Comparison of ENCODE assay signal across 9 cellular contexts in genomic region chr1:211133393-211133840, GRCh38. TPM values are rescaled to one million over a fixed set of nuclear protein-coding genes. Genes with fewer than 3 reads are reported as not detected.
DNase-seq lines count a peak whose midpoint lies in the region; ATAC-seq, FAIRE-seq and TF ChIP-seq lines count a peak whose summit lies in the region.
"Had no signal": no experiment of that assay in that cellular context is flagged by ENCODE, and none has a peak within 500 bp of the region (broad histone marks: within the 10 kb centered on the region; RNA-seq: fewer than 3 reads in every experiment).

No MANE protein-coding gene starts in this region.

- H3K79me2 ChIP-seq in K562 (ENCODE audit: control insufficient read depth, insufficient read depth, low read length) (no peaks in the 10 kb centered on the region), smooth muscle cell (ENCODE audit: low read depth) (no peaks in the 10 kb centered on the region)

- TF ChIP-seq RAD21 in K562 (CRISPR knock-in tag; conservative IDR thresholded peaks at IDR 0.05 in 1 of 2, IDR thresholded peaks at IDR 0.05 in 1 of 2): no peak

- no peak for ATAC-seq in K562
- ATAC-seq in HG03432 (IDR thresholded peaks at IDR 0.05; ENCODE audit: unreplicated experiment): no peak

- H3F3A ChIP-seq in smooth muscle cell (ENCODE audit: low read depth): no peaks in the 10 kb centered on the region

- peaks cover 12 to 15% of the 10 kb centered on the region in 2 experiments for H3K27me3 ChIP-seq in K562 (ENCODE audit: control insufficient read depth in 2 of 2, insufficient read depth in 2 of 2, low read length in 2 of 2)
- peaks cover 42% of the 10 kb centered on the region for H3K27me3 ChIP-seq in iPS-20b (ENCODE audit: insufficient read depth, low read length)
- peaks cover 53% of the 10 kb centered on the region for H3K27me3 ChIP-seq in smooth muscle cell (ENCODE audit: low read depth)

- H3K27ac ChIP-seq in K562 (ENCODE audit: extremely low read depth, low read depth, low read length) (no peak overlapping the region), iPS-20b (ENCODE audit: low read length) (no peak overlapping the region), smooth muscle cell (ENCODE audit: low read depth) (no peak overlapping the region)

- no peak for TF ChIP-seq EP300 in K562 (IDR thresholded peaks at IDR 0.05; ENCODE audit: low read length)

- no TSS peak for BruUV-seq in K562 (replicated peaks; lab: Mats Ljungman, UMichigan)

- 0 out of 2 replicates have a peak, but pooled peaks cover 3% of the 10 kb centered on the region for H4K20me1 ChIP-seq in K562 (replicated peaks; ENCODE audit: control insufficient read depth, insufficient read depth, low read length)
- H4K20me1 ChIP-seq in smooth muscle cell (ENCODE audit: low read depth): no peaks in the 10 kb centered on the region

- peak; percentile 3 to 18 for DNase-seq in activated CD4-positive, alpha-beta T cell treated with anti-CD3 and anti-CD28 coated beads for 24 hours (ENCODE audit: low read depth in 2 of 2)
- no peak for DNase-seq in activated CD4-positive, alpha-beta T cell treated with anti-CD3 and anti-CD28 coated beads, Interleukin-2, amount 50 U/mL, for 1 hour
- peak; percentile 61 for DNase-seq in NCI-H2227 (lab: John Stamatoyannopoulos, UW; ENCODE audit: unreplicated experiment)
- no peak for DNase-seq in K562 (ENCODE audit: extremely low read depth in 1 of 4, low spot score in 3 of 4)
- no peak for DNase-seq in smooth muscle cell (lab: John Stamatoyannopoulos, UW; ENCODE audit: unreplicated experiment)
- no peak for DNase-seq in COLO829 (ENCODE audit: low spot score)

- H3K4me1 ChIP-seq in K562 (replicated peaks in 1 of 2; ENCODE audit: control insufficient read depth in 2 of 2, insufficient read depth in 2 of 2, low read length in 2 of 2) (peaks cover 0 to 12% of the 10 kb centered on the region in 2 experiments; a peak in 2 of 5 replicates), iPS-20b (ENCODE audit: insufficient read depth, low read length) (0 out of 2 replicates have a peak, but pooled peaks cover 5% of the 10 kb centered on the region), smooth muscle cell (ENCODE audit: low read depth) (no peaks in the 10 kb centered on the region)

- TF ChIP-seq CTCF in K562 (IDR thresholded peaks at IDR 0.05 in 2 of 3, conservative IDR thresholded peaks at IDR 0.05 in 1 of 3; ENCODE audit: insufficient read depth in 2 of 3, low read depth in 1 of 3, low read length in 3 of 3) (no peak), smooth muscle cell (IDR thresholded peaks at IDR 0.05; ENCODE audit: borderline replicate concordance, insufficient read depth, poor library complexity, severe bottlenecking) (no peak)

- H3K36me3 ChIP-seq in K562 (ENCODE audit: control insufficient read depth, insufficient read depth, low read length) (no peaks in the 10 kb centered on the region), iPS-20b (ENCODE audit: insufficient read depth, low read depth, low read length) (no peaks in the 10 kb centered on the region), smooth muscle cell (ENCODE audit: low read depth) (no peaks in the 10 kb centered on the region)

- no peak for TF ChIP-seq POLR2A in K562 (conservative IDR thresholded peaks at IDR 0.05)

- in situ Hi-C loops in K562 (cut with MboI): loop anchor here (10.0 to 25.0 kb wide), 5 partner anchors 539 to 1271 kb away; no protein-coding TSS in a partner anchor

- POLR2A ChIA-PET in K562 (lab: Yijun Ruan, JAX): interaction anchor here (0.6 to 1.1 kb wide), 3 partner anchors 9 to 1305 kb away, joined by 3 read pairs; no protein-coding TSS in a partner anchor

- intact Hi-C loops in K562 (cut with micrococcal nuclease): loop anchor here (5.0 to 10.0 kb wide), 5 partner anchors 126 to 419 kb away; no protein-coding TSS in a partner anchor

- FAIRE-seq in K562 (lab: Jason Lieb, UNC): no peak
- FAIRE-seq: G401.6 had no signal

- H3K4me2 ChIP-seq in K562 (ENCODE audit: insufficient read depth, low read length): peak overlapping the region; percentile 40; the same call in 1 of the 2 replicates
- H3K4me2 ChIP-seq in smooth muscle cell: peak overlapping the region; percentile 94

- no peaks in the 10 kb centered on the region for H3K9me1 ChIP-seq in K562 (ENCODE audit: control insufficient read depth, insufficient read depth, low read length)

- H3K4me3 ChIP-seq in K562: no peak overlapping the region
- H3K4me3 ChIP-seq in iPS-20b (ENCODE audit: low read length): peak overlapping the region; percentile 69
- H3K4me3 ChIP-seq in smooth muscle cell: peak overlapping the region; percentile 54

- CTCF ChIA-PET in K562 (lab: Yijun Ruan, JAX; ENCODE audit: low intra/inter-chr PET ratio): interaction anchor here (0.7 to 3.7 kb wide), 6 partner anchors 10 to 726 kb away, joined by 3 to 26 read pairs (median 10); no protein-coding TSS in a partner anchor

- 31% methylated on average over 26 of the region's 32 CpGs for whole genome bisulfite sequencing in K562 (ENCODE audit: insufficient coverage, low coverage, missing lambda C conversion rate)
- WGBS in smooth muscle cell (ENCODE audit: low lambda C conversion rate): 2% methylated on average over 25 of the region's 32 CpGs

- H3K9me3 ChIP-seq in K562 (replicated peaks; ENCODE audit: control insufficient read depth, insufficient read depth, low read depth, low read length) (no peaks in the 10 kb centered on the region), iPS-20b (ENCODE audit: insufficient read depth, low read depth, low read length) (no peaks in the 10 kb centered on the region), smooth muscle cell (replicated peaks; ENCODE audit: low read depth) (no peaks in the 10 kb centered on the region)

- H3K9ac ChIP-seq in K562 (ENCODE audit: insufficient read depth in 1 of 2, low read depth in 2 of 2, low read length in 2 of 2): peak overlapping the region in 1 of 2 experiments; percentile 77; a peak in 2 of 4 replicates
- H3K9ac ChIP-seq in iPS-20b (ENCODE audit: low read depth, low read length): no peak overlapping the region
- no peak overlapping the region for H3K9ac ChIP-seq in smooth muscle cell (ENCODE audit: low read depth)

- H2AFZ ChIP-seq in K562 (ENCODE audit: low read depth, low read length) (peak overlapping the region; percentile 56), smooth muscle cell (ENCODE audit: low read depth) (peak overlapping the region; percentile 88)

TF ChIP-seq in K562, 482 proteins besides CTCF, POLR2A, EP300 and RAD21 (continues in another document):
- no peak for TF ChIP-seq ETV6 (IDR thresholded peaks at IDR 0.05; ENCODE audit: borderline replicate concordance in 1 of 2, low read depth in 2 of 2, low read length in 1 of 2)
- no peak for TF ChIP-seq ETV6 (CRISPR knock-in tag; IDR thresholded peaks at IDR 0.05; ENCODE audit: borderline replicate concordance)
- TF ChIP-seq CEBPG (CRISPR knock-in tag; IDR thresholded peaks at IDR 0.05): no peak
- no peak for TF ChIP-seq CEBPG (tag; conservative IDR thresholded peaks at IDR 0.05 in 1 of 2, IDR thresholded peaks at IDR 0.05 in 1 of 2)
- TF ChIP-seq ARID1B (IDR thresholded peaks at IDR 0.05): no peak
- TF ChIP-seq RHOXF2B (CRISPR knock-in tag; conservative IDR thresholded peaks at IDR 0.05): no peak
- TF ChIP-seq CC2D1A (IDR thresholded peaks at IDR 0.05): no peak
- no peak for TF ChIP-seq NR1H2 (CRISPR knock-in tag; IDR thresholded peaks at IDR 0.05)
- TF ChIP-seq FUS (optimal IDR thresholded peaks at IDR 0.05; ENCODE audit: low read depth, low read length): no peak
- no peak for TF ChIP-seq ZNF12 (CRISPR knock-in tag; IDR thresholded peaks at IDR 0.05)
- no peak for TF ChIP-seq ZNF263 (CRISPR knock-in tag; IDR thresholded peaks at IDR 0.05; ENCODE audit: borderline replicate concordance)
- no peak for TF ChIP-seq ELK3 (CRISPR knock-in tag; IDR thresholded peaks at IDR 0.05)
- TF ChIP-seq PTRF (tag; IDR thresholded peaks at IDR 0.05): no peak
- TF ChIP-seq ZNF76 (CRISPR knock-in tag; IDR thresholded peaks at IDR 0.05; ENCODE audit: borderline replicate concordance): no peak

RNA-seq across cellular contexts. Expression of gene KCNH1, which starts 0.5 kb away (rescaled TPM):
- total RNA-seq in K562 (2011; cell fraction: chromatin; rRNA removed; ENCODE audit: low replicate concordance): not detected in 2 replicates
- total RNA-seq in K562 (2011; cell fraction: nucleolus; rRNA removed): not detected in 2 replicates
- total RNA-seq in K562 (2011; cell fraction: nucleoplasm; rRNA removed): not detected in 2 replicates
- total RNA-seq in K562 (2014; rRNA removed) (not detected in 2 replicates), K562 (2014; rRNA removed; fragmentation: Illumina TruSeq; extraction: Trizol) (not detected in 2 replicates), K562 (2015; rRNA removed; fragmentation: Illumina TruSeq; extraction: Trizol) (not detected in 2 replicates), K562 (2021) (not detected in 2 replicates), smooth muscle cell (0.58 and 1.9 TPM in 2 replicates)
- polyA plus RNA-seq in K562 (2011; rRNA removed) (not detected in 2 replicates), K562 (2014; fragmentation: Illumina TruSeq; extraction: Trizol) (not detected in 2 replicates), K562 (2014; fragmentation: Nextera tagmentation; extraction: Ambion mirVana) (not detected), K562 (2014; rRNA removed) (not detected in 2 replicates), smooth muscle cell (0.30 and 0.71 TPM in 2 replicates)
- polyA plus RNA-seq in K562 (2011; cell fraction: cytosol; rRNA removed): not detected in 2 replicates
- 0.06 TPM in 1 of 2 replicates, not detected in the other for polyA plus RNA-seq in K562 (2011; cell fraction: nucleus; rRNA removed)
- polyA plus RNA-seq in K562 (2012): 0.03 TPM in 1 of 2 replicates, not detected in the other
- polyA minus RNA-seq in K562 (2011; rRNA and poly(A)+ RNA removed): not detected in 2 replicates
- not detected in 2 replicates for polyA minus RNA-seq in K562 (2011; cell fraction: cytosol; rRNA and poly(A)+ RNA removed)
- polyA minus RNA-seq in K562 (2011; cell fraction: nucleus; rRNA and poly(A)+ RNA removed): not detected in 2 replicates

Comparison
In these comparisons a context has a peak if more than half of its experiments do, and no peak if none do; other contexts are left out.
1. DNase-seq: peak in activated CD4-positive, alpha-beta T cell treated with anti-CD3 and anti-CD28 coated beads for 24 hours (2 of 2) and NCI-H2227 (single experiment); none in activated CD4-positive, alpha-beta T cell treated with anti-CD3 and anti-CD28 coated beads, Interleukin-2, amount 50 U/mL, for 1 hour (single experiment), K562 (0 of 4), smooth muscle cell (single experiment) and COLO829 (single experiment).